Comparison of ENCODE assay signal across 7 cellular contexts in the genomic region with DNA sequence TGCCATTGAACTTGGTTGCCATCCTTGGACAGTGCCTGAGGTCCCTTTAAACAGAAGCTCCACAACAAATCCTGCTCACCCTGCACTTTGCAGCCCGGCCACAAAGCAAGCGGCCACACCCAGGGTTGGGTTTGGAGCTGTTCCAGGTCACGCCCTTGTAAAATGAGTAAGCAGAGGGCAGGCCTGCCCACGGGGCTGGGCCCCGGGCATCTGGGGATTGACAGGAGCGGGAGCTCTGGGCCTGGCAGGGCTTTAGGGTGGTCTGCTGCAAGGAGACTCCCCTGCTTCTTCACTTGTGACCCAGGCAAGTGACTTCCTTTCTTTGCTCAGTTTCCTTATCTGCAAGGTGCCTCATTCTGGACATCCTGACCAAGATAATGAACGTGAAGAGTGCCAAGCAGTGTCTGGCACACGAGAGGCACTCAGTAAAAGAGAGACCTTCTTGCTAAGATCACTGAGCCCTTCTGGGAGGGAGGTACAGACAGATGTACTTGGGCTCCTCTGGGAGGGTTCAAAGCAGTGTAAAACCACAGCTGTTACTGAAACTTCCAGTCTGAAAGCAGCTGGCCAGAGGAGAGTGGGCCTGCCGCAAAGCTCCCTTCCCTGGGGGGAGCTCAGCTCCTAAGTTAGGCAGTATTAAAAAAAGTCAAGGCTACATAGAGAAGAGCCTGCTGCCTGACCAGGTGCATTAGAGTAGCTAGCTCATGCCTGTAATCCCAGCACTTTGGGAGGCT. TPM values are rescaled to one million over a fixed set of nuclear protein-coding genes. Genes with fewer than 3 reads are reported as not detected.
DNase-seq lines count a peak whose midpoint lies in the region; ATAC-seq and TF ChIP-seq lines count a peak whose summit lies in the region.

No MANE protein-coding gene starts in this region.

- H3K36me3 Mint-ChIP-seq in effector memory CD8-positive, alpha-beta T cell (ENCODE audit: insufficient read depth) = peaks cover 10% of the 10 kb centered on the region
- no peaks in the 10 kb centered on the region for H3K36me3 Mint-ChIP-seq in nephron (ENCODE audit: low read depth)

- H3K9me3 ChIP-seq in thyroid gland = no peaks in the 10 kb centered on the region

- DNase-seq in NCI-H524 treated with DMSO at 0.1 percent for 48 hours (lab: John Stamatoyannopoulos, UW) (peak; percentile 60), thyroid gland (peak; percentile 72 to 78)
- peak; percentile 68 to 74 for DNase-seq in activated CD4-positive, alpha-beta T cell treated with anti-CD3 and anti-CD28 coated beads, Interleukin-2, amount 50 U/mL, for 4 hours
- DNase-seq in effector memory CD8-positive, alpha-beta T cell = peak; percentile 78 to 80 (median 78)

- H3K36me3 ChIP-seq in thyroid gland = no peaks in the 10 kb centered on the region

- peaks cover 74 to 77% of the 10 kb centered on the region in 2 donors for H3K4me1 Mint-ChIP-seq in effector memory CD8-positive, alpha-beta T cell (ENCODE audit: low read depth in 2 of 2)
- H3K4me1 Mint-ChIP-seq in nephron = peaks cover 54% of the 10 kb centered on the region

- intact Hi-C loops in thyroid gland (cut with DNase I) = no loop called here

- H3K4me3 Mint-ChIP-seq in effector memory CD8-positive, alpha-beta T cell = peak overlapping the region; percentile 70 to 81
- H3K4me3 Mint-ChIP-seq in nephron = peak overlapping the region; percentile 75 to 82 (median 81)

- H3K9me3 Mint-ChIP-seq in effector memory CD8-positive, alpha-beta T cell = no peaks in the 10 kb centered on the region
- no peaks in the 10 kb centered on the region for H3K9me3 Mint-ChIP-seq in nephron

- H3K27me3 Mint-ChIP-seq in effector memory CD8-positive, alpha-beta T cell = no peaks in the 10 kb centered on the region
- peaks cover 9% of the 10 kb centered on the region for H3K27me3 Mint-ChIP-seq in nephron (ENCODE audit: low read depth)

- TF ChIP-seq CTCF in nephron (IDR thresholded peaks at IDR 0.05; ENCODE audit: unreplicated experiment in 3 of 3) = no peak
- no peak for TF ChIP-seq CTCF in thyroid gland (IDR thresholded peaks at IDR 0.05)

- H3K4me1 ChIP-seq in thyroid gland = peaks cover 13 to 37% of the 10 kb centered on the region in 2 donors

- H3K27ac Mint-ChIP-seq in effector memory CD8-positive, alpha-beta T cell = peak overlapping the region; percentile 90 to 98
- peak overlapping the region; percentile 53 to 78 (median 63) for H3K27ac Mint-ChIP-seq in nephron

- TF ChIP-seq POLR2A in thyroid gland (IDR thresholded peaks at IDR 0.05) = no peak

- ATAC-seq in GM18520 (IDR thresholded peaks at IDR 0.05; ENCODE audit: unreplicated experiment) (peak; percentile 30), HG03095 (IDR thresholded peaks at IDR 0.05; ENCODE audit: unreplicated experiment) (peak; percentile 47)
- peak; percentile 73 for ATAC-seq in effector memory CD8-positive, alpha-beta T cell (replicated peaks)

- H3K27ac ChIP-seq in thyroid gland = no peak overlapping the region

- no peak overlapping the region for H3K4me3 ChIP-seq in thyroid gland (replicated peaks in 1 of 3)

- 9 to 16% methylated on average over 8 of the region's 9 CpGs for whole genome bisulfite sequencing in thyroid gland, 2 donors

- no peaks in the 10 kb centered on the region for H3K27me3 ChIP-seq in thyroid gland

RNA-seq across cellular contexts. Expression of a gene that starts 2.6 kb away (rescaled TPM):
- total RNA-seq in thyroid gland = under 1 TPM in 3 of 4 donors, not detected in 1; 0.10 to 0.27 (median 0.17) TPM

RNA-seq across cellular contexts. Expression of a gene that starts 30.9 kb away (rescaled TPM):
- total RNA-seq in thyroid gland = 100 to 1,000 TPM; 279 to 388 (median 343) TPM

RNA-seq across cellular contexts. Expression of a gene that starts 44.4 kb away (rescaled TPM):
- 10 to 100 TPM; 69.3 to 75.7 (median 73.6) TPM for total RNA-seq in thyroid gland
